Comparison of ENCODE assay signal across 34 cellular contexts in the genomic region with DNA sequence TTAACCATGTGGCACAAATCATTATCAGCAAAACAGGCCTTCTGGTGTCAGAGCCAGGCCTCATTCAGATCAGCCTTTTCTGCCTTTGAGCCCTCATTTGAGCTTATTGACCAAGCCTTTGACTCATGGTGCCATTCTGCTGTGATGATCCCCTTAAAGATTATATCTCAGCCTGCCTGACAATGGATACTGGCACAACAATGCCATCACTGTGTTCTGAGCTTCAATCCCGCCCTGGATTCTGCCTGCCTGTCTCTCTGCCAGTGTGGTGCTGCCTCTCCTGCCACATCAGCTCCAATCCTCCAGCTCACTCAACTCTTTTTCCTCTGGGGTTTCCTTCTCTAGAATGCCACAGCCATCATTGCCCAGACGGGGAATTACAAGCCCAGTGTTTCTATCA. TPM values are rescaled to one million over a fixed set of nuclear protein-coding genes. Genes with fewer than 3 reads are reported as not detected.
A peak's percentile ranks its signal among the peaks of the same experiment; 100 is the strongest.
DNase-seq lines count a peak whose midpoint lies in the region; ATAC-seq and TF ChIP-seq lines count a peak whose summit lies in the region.
"Had no signal": no experiment of that assay in that cellular context is flagged by ENCODE, and none has a peak within 500 bp of the region (broad histone marks: within the 10 kb centered on the region; RNA-seq: fewer than 3 reads in every experiment).

No MANE protein-coding gene starts in this region.

- H3K9me3 ChIP-seq in right atrium auricular region: no peaks in the 10 kb centered on the region
- H3K9me3 ChIP-seq: lower lobe of right lung, right lobe of liver had no signal

- no peak overlapping the region for H3K4me3 ChIP-seq in right atrium auricular region
- H3K4me3 ChIP-seq: cardiac muscle cell, coronary artery, lower lobe of right lung, right lobe of liver had no signal

- ATAC-seq in HG03175 (IDR thresholded peaks at IDR 0.05; ENCODE audit: unreplicated experiment): no peak
- no peak for ATAC-seq in GM18870 (IDR thresholded peaks at IDR 0.05; ENCODE audit: unreplicated experiment)
- ATAC-seq: effector memory CD8-positive, alpha-beta T cell; lower lobe of right lung; naive thymus-derived CD8-positive, alpha-beta T cell; right lobe of liver had no signal

- no peaks in the 10 kb centered on the region for H3K36me3 ChIP-seq in right atrium auricular region
- H3K36me3 ChIP-seq: cardiac muscle cell, lower lobe of right lung, right lobe of liver had no signal

- H3K27ac ChIP-seq in angular gyrus (ENCODE audit: low read depth, low read length): peak overlapping the region; percentile 83
- no peak overlapping the region for H3K27ac ChIP-seq in right atrium auricular region
- H3K27ac ChIP-seq: cardiac muscle cell, coronary artery, lower lobe of right lung, parathyroid adenoma, right lobe of liver, VCaP had no signal

- H3K27me3 ChIP-seq in right atrium auricular region: no peaks in the 10 kb centered on the region
- H3K27me3 ChIP-seq: cardiac muscle cell, right lobe of liver had no signal

- TF ChIP-seq CTCF in right atrium auricular region (IDR thresholded peaks at IDR 0.05): no peak

- no peaks in the 10 kb centered on the region for H3K4me1 ChIP-seq in right atrium auricular region
- H3K4me1 ChIP-seq: lower lobe of right lung, parathyroid adenoma, right lobe of liver had no signal

- peak; percentile 86 for DNase-seq in Ammon's horn (ENCODE audit: low spot score)
- DNase-seq in hypothalamus (lab: John Stamatoyannopoulos, UW): peak in 35 of 51 donors; percentile 2 to 73 (median 31)
- DNase-seq in pons (ENCODE audit: low spot score): peak; percentile 90
- DNase-seq in GM03348 (ENCODE audit: low spot score): no peak
- no peak for DNase-seq in right atrium auricular region (ENCODE audit: low spot score)
- DNase-seq: 8988T; activated CD4-positive, alpha-beta T cell treated with anti-CD3 and anti-CD28 coated beads for 4 hours; activated T-cell treated with anti-CD3 and anti-CD28 coated beads for 4 hours; aorta; DND-41; effector memory CD8-positive, alpha-beta T cell; erythroblast; glutamatergic neuron; HFFc6; lower lobe of right lung; MV-4-11; naive thymus-derived CD8-positive, alpha-beta T cell; NCI-H1436; NCI-H2081 treated with DMSO at 0.1 percent for 48 hours; NCI-H226; NCI-H526 treated with DMSO at 0.1 percent for 48 hours; right lobe of liver; SHP77 treated with DMSO at 0.1 percent for 48 hours; stimulated activated CD4-positive, alpha-beta T cell treated with anti-CD3 and anti-CD28 coated beads, Interleukin-4, amount 100 ng/mL, for 1 hour; SW 1271; T-helper 9 cell; trophoblast cell had no signal

RNA-seq across cellular contexts. Expression of gene SRI, which starts 52.6 kb away (rescaled TPM):
- total RNA-seq in right atrium auricular region: 10 to 100 TPM; 42.5 to 63.4 TPM

Comparison
In these comparisons a context has a peak if more than half of its experiments do, and no peak if none do; other contexts are left out.
1. DNase-seq: peak in Ammon's horn (single experiment), hypothalamus (35 of 51) and pons (single experiment); none in GM03348 (single experiment) and right atrium auricular region (single experiment).